ENCODE assay signal across 23 cellular contexts in genomic region chr3:48697952-48698351, GRCh38. TPM values are rescaled to one million over a fixed set of nuclear protein-coding genes. Genes with fewer than 3 reads are reported as not detected.
DNase-seq lines count a peak whose midpoint lies in the region; ATAC-seq, FAIRE-seq and TF ChIP-seq lines count a peak whose summit lies in the region.
"Had no signal": no experiment of that assay in that cellular context is flagged by ENCODE, and none has a peak within 500 bp of the region (broad histone marks: within the 10 kb centered on the region; RNA-seq: fewer than 3 reads in every experiment).

No MANE protein-coding gene starts in this region.

- H3K9ac ChIP-seq in HepG2 (ENCODE audit: insufficient read depth, low read depth, low read length) (no peak overlapping the region), OCI-LY3 (ENCODE audit: low read length) (no peak overlapping the region)

- ATAC-seq in HepG2 = peak; percentile 56
- no peak for ATAC-seq in right lobe of liver
- ATAC-seq in HG02588 (IDR thresholded peaks at IDR 0.05; ENCODE audit: unreplicated experiment) = no peak
- ATAC-seq: heart left ventricle, T-helper 17 cell had no signal

- CTCF ChIA-PET in HepG2 (lab: Yijun Ruan, JAX; ENCODE audit: low intra/inter-chr PET ratio, low total read pairs) = no interaction called here

- POLR2A ChIA-PET in HepG2 (lab: Yijun Ruan, JAX) = interaction anchor here (0.7 to 2.0 kb wide), 2 partner anchors 12 to 42 kb away, joined by 3 to 7 read pairs; partner anchors contain the start of gene NCKIPSD

- H2AFZ ChIP-seq in HepG2 (ENCODE audit: low read length) (no peak overlapping the region), OCI-LY3 (ENCODE audit: low read depth, low read length) (no peak overlapping the region)

- TF ChIP-seq CTCF in HepG2 (CRISPR knock-in tag; IDR thresholded peaks at IDR 0.05) (no peak), right lobe of liver (IDR thresholded peaks at IDR 0.05) (peak in 1 of 4 donors; percentile 12), OCI-LY3 (IDR thresholded peaks at IDR 0.05; ENCODE audit: low read depth, low read length) (peak; percentile 13; the same call in 1 of the 2 replicates), epithelial cell of proximal tubule (conservative IDR thresholded peaks at IDR 0.05; ENCODE audit: low read depth, low read length) (peak; percentile 12), suprapubic skin (IDR thresholded peaks at IDR 0.05) (no peak)

- FAIRE-seq in HepG2 (lab: Jason Lieb, UNC) = no peak

- TF ChIP-seq EP300 in HepG2 (IDR thresholded peaks at IDR 0.05; ENCODE audit: low read depth in 2 of 2, low read length in 2 of 2) (no peak), HepG2 (CRISPR knock-in tag; IDR thresholded peaks at IDR 0.05; ENCODE audit: borderline replicate concordance) (no peak), suprapubic skin (IDR thresholded peaks at IDR 0.05) (no peak)

- H3K4me1 ChIP-seq in HepG2 (ENCODE audit: insufficient read depth, low read length) (peaks cover 12% of the 10 kb centered on the region), right lobe of liver (peaks cover 0 to 31% (median 4%) of the 10 kb centered on the region in 4 donors), OCI-LY3 (ENCODE audit: low read length) (no peaks in the 10 kb centered on the region), suprapubic skin (peaks cover 40% of the 10 kb centered on the region)

- in situ Hi-C loops in HepG2 (cut with HindIII; ENCODE audit: extremely low pct_ligation_motif_present, low pct_unique_long_range_greater_than_20kb) = no loop called here

- H3K9me3 ChIP-seq in HepG2 (ENCODE audit: low read length) (no peaks in the 10 kb centered on the region), right lobe of liver (no peaks in the 10 kb centered on the region), OCI-LY3 (ENCODE audit: insufficient read depth, low read length) (no peaks in the 10 kb centered on the region), suprapubic skin (no peaks in the 10 kb centered on the region)
- H3K9me3 ChIP-seq: Caco-2, heart left ventricle, sigmoid colon, vagina had no signal

- H3K4me2 ChIP-seq in HepG2 (ENCODE audit: low read depth, low read length) (no peak overlapping the region), OCI-LY3 (ENCODE audit: low read length) (no peak overlapping the region)

- H3K36me3 ChIP-seq in HepG2 (replicated peaks in 1 of 2; ENCODE audit: control insufficient read depth in 1 of 2, insufficient read depth in 2 of 2, low read length in 2 of 2) (peaks cover 25 to 59% of the 10 kb centered on the region in 2 experiments), right lobe of liver (peaks cover 5 to 41% (median 7%) of the 10 kb centered on the region in 4 donors), OCI-LY3 (replicated peaks; ENCODE audit: low read depth, low read length) (peaks cover 67% of the 10 kb centered on the region), suprapubic skin (peaks cover 37% of the 10 kb centered on the region)

- H3K79me2 ChIP-seq in HepG2 (ENCODE audit: insufficient read depth, low read length) (peaks cover 62% of the 10 kb centered on the region), OCI-LY3 (ENCODE audit: low read length) (peaks cover 89% of the 10 kb centered on the region)

- H4K20me1 ChIP-seq in HepG2 (ENCODE audit: insufficient read depth, low read length) (peaks cover 66% of the 10 kb centered on the region), OCI-LY3 (ENCODE audit: insufficient read depth, low read length) (peaks cover 76% of the 10 kb centered on the region)

- no peak overlapping the region for H3K27ac ChIP-seq in HepG2 (ENCODE audit: extremely low read length, insufficient read depth, low read length)
- no peak overlapping the region for H3K27ac ChIP-seq in right lobe of liver
- H3K27ac ChIP-seq in OCI-LY3 (ENCODE audit: low read length) = no peak overlapping the region
- H3K27ac ChIP-seq in suprapubic skin = peak overlapping the region; percentile 20
- H3K27ac ChIP-seq: heart left ventricle, sigmoid colon, vagina had no signal

- 94% methylated on average over 3 of the region's 3 CpGs for WGBS in HepG2 (ENCODE audit: low lambda C conversion rate)
- WGBS in right lobe of liver (ENCODE audit: insufficient coverage, low coverage, low lambda C conversion rate, missing lambda C conversion rate) = 89% methylated on average over 3 of the region's 3 CpGs
- WGBS in suprapubic skin = 85% methylated on average over 3 of the region's 3 CpGs

- TF ChIP-seq POLR2A in HepG2 (IDR thresholded peaks at IDR 0.05; ENCODE audit: insufficient read depth in 1 of 2, low read depth in 2 of 2, low read length in 2 of 2) (no peak), right lobe of liver (IDR thresholded peaks at IDR 0.05) (no peak), suprapubic skin (IDR thresholded peaks at IDR 0.05) (no peak)

- H3K4me3 ChIP-seq in HepG2 (replicated peaks in 1 of 3; ENCODE audit: insufficient read depth in 1 of 3, low read depth in 2 of 3, low read length in 3 of 3) (no peak overlapping the region), right lobe of liver (no peak overlapping the region), OCI-LY3 (ENCODE audit: low read length) (no peak overlapping the region), epithelial cell of proximal tubule (ENCODE audit: low read depth, low read length) (no peak overlapping the region), suprapubic skin (no peak overlapping the region)
- H3K4me3 ChIP-seq: heart left ventricle, lung, sigmoid colon, vagina had no signal

- BruUV-seq in HepG2 (replicated peaks; lab: Mats Ljungman, UMichigan) = no TSS peak

- intact Hi-C loops in HepG2 (cut with micrococcal nuclease; ENCODE audit: unreplicated experiment) = no loop called here
- intact Hi-C loops in right lobe of liver (cut with DNase I) = no loop called here

- H3K27me3 ChIP-seq in HepG2 (ENCODE audit: control insufficient read depth in 1 of 2, insufficient read depth in 2 of 2, low read length in 2 of 2) (no peaks in the 10 kb centered on the region), right lobe of liver (no peaks in the 10 kb centered on the region), OCI-LY3 (ENCODE audit: low read depth, low read length) (no peaks in the 10 kb centered on the region), suprapubic skin (no peaks in the 10 kb centered on the region)
- H3K27me3 ChIP-seq: heart left ventricle, sigmoid colon, vagina had no signal

- no peak for TF ChIP-seq RAD21 in HepG2 (CRISPR knock-in tag; IDR thresholded peaks at IDR 0.05)

- DNase-seq in HepG2 (ENCODE audit: low spot score) (no peak), right lobe of liver (no peak), epithelial cell of proximal tubule (ENCODE audit: low read depth) (no peak), suprapubic skin (ENCODE audit: low spot score in 2 of 2) (no peak), NCI-H1417 treated with DMSO at 0.1 percent for 48 hours (lab: John Stamatoyannopoulos, UW) (no peak), NCI-H187 treated with DMSO at 0.1 percent for 48 hours (lab: John Stamatoyannopoulos, UW) (no peak)
- DNase-seq: activated B cell treated with CpG ODN at 0.5 μM for 24 hours; activated CD8-positive, alpha-beta memory T cell treated with anti-CD3 and anti-CD28 coated beads for 24 hours; amniotic stem cell; Caco-2; caudate nucleus; effector memory CD4-positive, alpha-beta T cell; EL; heart left ventricle; immature natural killer cell; NCI-H1930; Right ventricle myocardium superior; T-helper 17 cell had no signal

RNA-seq across cellular contexts. Expression of gene NCKIPSD, which starts 12.2 kb away (rescaled TPM):
- 13.5 and 14.3 TPM in 2 replicates for total RNA-seq in HepG2 (2016; rRNA removed; fragmentation: Illumina TruSeq; extraction: Trizol)
- total RNA-seq in HepG2 (2016; cell fraction: cytosol; rRNA removed; fragmentation: Illumina TruSeq; extraction: Trizol; ENCODE audit: low read depth) = 4.8 and 5.0 TPM in 2 replicates
- 13.6 and 14.6 TPM in 2 replicates for total RNA-seq in HepG2 (2016; cell fraction: insoluble cytoplasmic fraction; rRNA removed; fragmentation: Illumina TruSeq; extraction: Trizol)
- 10.8 and 12.0 TPM in 2 replicates for total RNA-seq in HepG2 (2016; cell fraction: membrane; rRNA removed; fragmentation: Illumina TruSeq; extraction: Trizol)
- total RNA-seq in HepG2 (2016; cell fraction: nucleus; rRNA removed; fragmentation: Illumina TruSeq; extraction: Trizol) = 12.7 and 17.2 TPM in 2 replicates
- 35.2 and 44.2 TPM in 2 replicates for polyA plus RNA-seq in HepG2 (2011; rRNA removed)
- polyA plus RNA-seq in HepG2 (2011; cell fraction: cytosol; rRNA removed) = 25.4 and 38.7 TPM in 2 replicates
- polyA plus RNA-seq in HepG2 (2011; cell fraction: nucleus; rRNA removed) = 79.3 and 90.0 TPM in 2 replicates
- 14.1 and 18.5 TPM in 2 replicates for polyA plus RNA-seq in HepG2 (2012)
- polyA plus RNA-seq in HepG2 (2016; cell fraction: cytosol; fragmentation: Illumina TruSeq; extraction: Trizol; ENCODE audit: low read depth) = 6.3 and 6.6 TPM in 2 replicates
- polyA plus RNA-seq in HepG2 (2016; cell fraction: insoluble cytoplasmic fraction; fragmentation: Illumina TruSeq; extraction: Trizol; ENCODE audit: low read depth) = 15.7 and 21.1 TPM in 2 replicates
- 10.6 and 11.9 TPM in 2 replicates for polyA plus RNA-seq in HepG2 (2016; cell fraction: membrane; fragmentation: Illumina TruSeq; extraction: Trizol; ENCODE audit: low read depth)
- 26.0 and 26.3 TPM in 2 replicates for polyA plus RNA-seq in HepG2 (2016; cell fraction: nucleus; fragmentation: Illumina TruSeq; extraction: Trizol; ENCODE audit: insufficient read depth, low read depth)
- 68.5 and 115 TPM in 2 replicates for polyA minus RNA-seq in HepG2 (2011; rRNA and poly(A)+ RNA removed; ENCODE audit: low replicate concordance)
- polyA minus RNA-seq in HepG2 (2011; cell fraction: cytosol; rRNA and poly(A)+ RNA removed) = 20.6 and 27.4 TPM in 2 replicates
- polyA minus RNA-seq in HepG2 (2011; cell fraction: nucleus; rRNA and poly(A)+ RNA removed) = 27.7 and 30.7 TPM in 2 replicates
- total RNA-seq in right lobe of liver = 10 to 100 TPM in 4 of 6 experiments, 1 to 10 TPM in 2; 6.8 to 27.3 (median 12.3) TPM
- 34.4 and 45.5 TPM in 2 replicates for total RNA-seq in epithelial cell of proximal tubule
- 10 to 100 TPM; 34.8 to 59.2 (median 44.9) TPM for total RNA-seq in suprapubic skin

RNA-seq across cellular contexts. Expression of gene IP6K2, which starts 19.1 kb away (rescaled TPM):
- 65.5 and 85.5 TPM in 2 replicates for total RNA-seq in HepG2 (2016; rRNA removed; fragmentation: Illumina TruSeq; extraction: Trizol)
- 19.4 and 21.6 TPM in 2 replicates for total RNA-seq in HepG2 (2016; cell fraction: cytosol; rRNA removed; fragmentation: Illumina TruSeq; extraction: Trizol; ENCODE audit: low read depth)
- 63.7 and 86.9 TPM in 2 replicates for total RNA-seq in HepG2 (2016; cell fraction: insoluble cytoplasmic fraction; rRNA removed; fragmentation: Illumina TruSeq; extraction: Trizol)
- total RNA-seq in HepG2 (2016; cell fraction: membrane; rRNA removed; fragmentation: Illumina TruSeq; extraction: Trizol) = 32.1 and 38.0 TPM in 2 replicates
- total RNA-seq in HepG2 (2016; cell fraction: nucleus; rRNA removed; fragmentation: Illumina TruSeq; extraction: Trizol) = 100 and 109 TPM in 2 replicates
- 112 and 115 TPM in 2 replicates for polyA plus RNA-seq in HepG2 (2011; rRNA removed)
- polyA plus RNA-seq in HepG2 (2011; cell fraction: cytosol; rRNA removed) = 66.7 and 84.4 TPM in 2 replicates
- 480 and 513 TPM in 2 replicates for polyA plus RNA-seq in HepG2 (2011; cell fraction: nucleus; rRNA removed)
- 77.2 and 80.7 TPM in 2 replicates for polyA plus RNA-seq in HepG2 (2012)
- polyA plus RNA-seq in HepG2 (2016; cell fraction: cytosol; fragmentation: Illumina TruSeq; extraction: Trizol; ENCODE audit: low read depth) = 16.4 and 20.0 TPM in 2 replicates
- 82.8 and 83.9 TPM in 2 replicates for polyA plus RNA-seq in HepG2 (2016; cell fraction: insoluble cytoplasmic fraction; fragmentation: Illumina TruSeq; extraction: Trizol; ENCODE audit: low read depth)
- polyA plus RNA-seq in HepG2 (2016; cell fraction: membrane; fragmentation: Illumina TruSeq; extraction: Trizol; ENCODE audit: low read depth) = 26.4 and 27.7 TPM in 2 replicates
- polyA plus RNA-seq in HepG2 (2016; cell fraction: nucleus; fragmentation: Illumina TruSeq; extraction: Trizol; ENCODE audit: insufficient read depth, low read depth) = 260 and 268 TPM in 2 replicates
- polyA minus RNA-seq in HepG2 (2011; rRNA and poly(A)+ RNA removed; ENCODE audit: low replicate concordance) = 71.8 and 84.4 TPM in 2 replicates
- 23.0 and 26.6 TPM in 2 replicates for polyA minus RNA-seq in HepG2 (2011; cell fraction: cytosol; rRNA and poly(A)+ RNA removed)
- polyA minus RNA-seq in HepG2 (2011; cell fraction: nucleus; rRNA and poly(A)+ RNA removed) = 87.8 and 89.9 TPM in 2 replicates
- total RNA-seq in right lobe of liver = 10 to 100 TPM; 25.4 to 31.4 (median 27.4) TPM
- total RNA-seq in epithelial cell of proximal tubule = 75.1 and 87.9 TPM in 2 replicates
- 100 to 1,000 TPM; 169 to 269 (median 246) TPM for total RNA-seq in suprapubic skin

RNA-seq across cellular contexts. Expression of gene CELSR3, which starts 35.3 kb away (rescaled TPM):
- total RNA-seq in HepG2 (2016; rRNA removed; fragmentation: Illumina TruSeq; extraction: Trizol) (3.2 and 5.4 TPM in 2 replicates), right lobe of liver (under 1 TPM; 0.15 to 0.68 (median 0.34) TPM), epithelial cell of proximal tubule (0.87 and 2.5 TPM in 2 replicates), suprapubic skin (1 to 10 TPM; 1.6 to 3.2 (median 2.0) TPM)
- 0.35 and 0.51 TPM in 2 replicates for total RNA-seq in HepG2 (2016; cell fraction: cytosol; rRNA removed; fragmentation: Illumina TruSeq; extraction: Trizol; ENCODE audit: low read depth)
- 2.7 and 5.4 TPM in 2 replicates for total RNA-seq in HepG2 (2016; cell fraction: insoluble cytoplasmic fraction; rRNA removed; fragmentation: Illumina TruSeq; extraction: Trizol)
- 1.1 and 1.2 TPM in 2 replicates for total RNA-seq in HepG2 (2016; cell fraction: membrane; rRNA removed; fragmentation: Illumina TruSeq; extraction: Trizol)
- total RNA-seq in HepG2 (2016; cell fraction: nucleus; rRNA removed; fragmentation: Illumina TruSeq; extraction: Trizol) = 7.5 and 9.6 TPM in 2 replicates
- 6.7 and 8.3 TPM in 2 replicates for polyA plus RNA-seq in HepG2 (2011; rRNA removed)
- polyA plus RNA-seq in HepG2 (2011; cell fraction: cytosol; rRNA removed) = 4.1 and 5.0 TPM in 2 replicates
- polyA plus RNA-seq in HepG2 (2011; cell fraction: nucleus; rRNA removed) = 54.2 and 80.2 TPM in 2 replicates
- 8.0 and 10.5 TPM in 2 replicates for polyA plus RNA-seq in HepG2 (2012)
- polyA plus RNA-seq in HepG2 (2016; cell fraction: cytosol; fragmentation: Illumina TruSeq; extraction: Trizol; ENCODE audit: low read depth) = 0.34 and 0.35 TPM in 2 replicates
- polyA plus RNA-seq in HepG2 (2016; cell fraction: insoluble cytoplasmic fraction; fragmentation: Illumina TruSeq; extraction: Trizol; ENCODE audit: low read depth) = 2.4 and 3.0 TPM in 2 replicates
- 0.61 and 0.63 TPM in 2 replicates for polyA plus RNA-seq in HepG2 (2016; cell fraction: membrane; fragmentation: Illumina TruSeq; extraction: Trizol; ENCODE audit: low read depth)
- polyA plus RNA-seq in HepG2 (2016; cell fraction: nucleus; fragmentation: Illumina TruSeq; extraction: Trizol; ENCODE audit: insufficient read depth, low read depth) = 27.4 and 28.0 TPM in 2 replicates
- polyA minus RNA-seq in HepG2 (2011; rRNA and poly(A)+ RNA removed; ENCODE audit: low replicate concordance) = 6.7 and 18.0 TPM in 2 replicates
- 6.9 and 7.0 TPM in 2 replicates for polyA minus RNA-seq in HepG2 (2011; cell fraction: cytosol; rRNA and poly(A)+ RNA removed)
- 18.9 and 19.6 TPM in 2 replicates for polyA minus RNA-seq in HepG2 (2011; cell fraction: nucleus; rRNA and poly(A)+ RNA removed)

Comparison
In these comparisons a context has a peak if more than half of its experiments do, and no peak if none do; other contexts are left out.
1. CTCF ChIP-seq: peak in OCI-LY3 (single experiment) and epithelial cell of proximal tubule (single experiment); none in HepG2 (single experiment) and suprapubic skin (0 of 2).